ENCODE assay signal across 8 cellular contexts in genomic region chr18:11689972-11690570, GRCh38. TPM values are rescaled to one million over a fixed set of nuclear protein-coding genes. Genes with fewer than 3 reads are reported as not detected.
A peak's percentile ranks its signal among the peaks of the same experiment; 100 is the strongest.
DNase-seq lines count a peak whose midpoint lies in the region; ATAC-seq and TF ChIP-seq lines count a peak whose summit lies in the region.

No MANE protein-coding gene starts in this region.

- peak overlapping the region in 1 of 2 donors; percentile 78 for H3K27ac ChIP-seq in esophagus (ENCODE audit: low read depth in 2 of 2, low read length in 1 of 2)
- H3K27ac ChIP-seq in osteoblast (ENCODE audit: low read depth, low read length) = no peak overlapping the region

- peak overlapping the region; percentile 58 for H3K4me3 Mint-ChIP-seq in activated CD4-positive, alpha-beta T cell treated with anti-CD3 and anti-CD28 coated beads for 36 hours

- no peaks in the 10 kb centered on the region for H3K79me2 ChIP-seq in osteoblast (ENCODE audit: insufficient read depth, low read length)

- H3K4me1 ChIP-seq in esophagus (ENCODE audit: control insufficient read depth in 2 of 2, insufficient read depth in 2 of 2, low read length in 1 of 2) (no peaks in the 10 kb centered on the region), osteoblast (ENCODE audit: insufficient read depth, low read length) (no peaks in the 10 kb centered on the region)

- CTCF ChIA-PET in activated CD4-positive, alpha-beta T cell treated with anti-CD3 and anti-CD28 coated beads for 36 hours (lab: Charles Lee) = no interaction called here

- no peaks in the 10 kb centered on the region for H3K36me3 Mint-ChIP-seq in activated CD4-positive, alpha-beta T cell treated with anti-CD3 and anti-CD28 coated beads for 36 hours (ENCODE audit: low read depth)

- peaks cover 35% of the 10 kb centered on the region for H3K27me3 Mint-ChIP-seq in activated CD4-positive, alpha-beta T cell treated with anti-CD3 and anti-CD28 coated beads for 36 hours

- H3K27me3 ChIP-seq in esophagus (ENCODE audit: control insufficient read depth in 1 of 2, insufficient read depth in 2 of 2, low read length in 2 of 2) (no peaks in the 10 kb centered on the region), osteoblast (ENCODE audit: insufficient read depth, low read length) (peaks cover 25% of the 10 kb centered on the region)

- H3K9me3 ChIP-seq in esophagus (ENCODE audit: control insufficient read depth in 2 of 2, insufficient read depth in 1 of 2, low read depth in 1 of 2, low read length in 1 of 2) (no peaks in the 10 kb centered on the region), osteoblast (ENCODE audit: low read depth, low read length) (no peaks in the 10 kb centered on the region)

- H4K20me1 ChIP-seq in osteoblast (ENCODE audit: insufficient read depth, low read length) = no peaks in the 10 kb centered on the region

- 1% methylated on average over 24 to 33 of the region's 34 CpGs for WGBS in esophagus, 2 donors

- peak overlapping the region; percentile 22 for H2AFZ ChIP-seq in osteoblast (ENCODE audit: low read length)

- H3K4me3 ChIP-seq in esophagus (ENCODE audit: low read depth in 1 of 2, low read length in 2 of 2) (peak overlapping the region; percentile 62 to 74), osteoblast (ENCODE audit: insufficient read depth, low read length) (peak overlapping the region; percentile 65)

- peak; percentile 6 for ATAC-seq in activated CD4-positive, alpha-beta T cell treated with anti-CD3 and anti-CD28 coated beads for 36 hours
- ATAC-seq in HG03469 (IDR thresholded peaks at IDR 0.05; ENCODE audit: unreplicated experiment) = no peak

- H3K36me3 ChIP-seq in esophagus (ENCODE audit: control insufficient read depth in 2 of 2, insufficient read depth in 2 of 2, low read length in 1 of 2) (no peaks in the 10 kb centered on the region), osteoblast (ENCODE audit: insufficient read depth, low read length) (no peaks in the 10 kb centered on the region)

- POLR2A ChIA-PET in activated CD4-positive, alpha-beta T cell treated with anti-CD3 and anti-CD28 coated beads for 36 hours (lab: Charles Lee) = no interaction called here

- no peak for DNase-seq in activated CD4-positive, alpha-beta T cell treated with anti-CD3 and anti-CD28 coated beads for 36 hours
- no peak for DNase-seq in activated CD4-positive, alpha-beta T cell treated with anti-CD3 and anti-CD28 coated beads for 4 hours
- DNase-seq in NOMO-1 treated with DMSO at 0.1 percent for 48 hours (lab: John Stamatoyannopoulos, UW; ENCODE audit: unreplicated experiment) (peak; percentile 17), osteoblast (ENCODE audit: insufficient read length, low spot score, missing footprints) (no peak), NCI-H2029 treated with DMSO at 0.1 percent for 48 hours (lab: John Stamatoyannopoulos, UW) (no peak), germinal center (ENCODE audit: low spot score) (no peak)

- intact Hi-C loops in activated CD4-positive, alpha-beta T cell treated with anti-CD3 and anti-CD28 coated beads for 36 hours (cut with DNase I, micrococcal nuclease) = no loop called here

- peak overlapping the region; percentile 79 for H3K4me2 ChIP-seq in osteoblast (ENCODE audit: insufficient read depth, low read length)

- H3K27ac Mint-ChIP-seq in activated CD4-positive, alpha-beta T cell treated with anti-CD3 and anti-CD28 coated beads for 36 hours = no peak overlapping the region

- no peak for TF ChIP-seq CTCF in osteoblast (IDR thresholded peaks at IDR 0.05; ENCODE audit: extremely low read depth, low read depth, low read length)

- peaks cover 8% of the 10 kb centered on the region for H3K4me1 Mint-ChIP-seq in activated CD4-positive, alpha-beta T cell treated with anti-CD3 and anti-CD28 coated beads for 36 hours

- H3K9me3 Mint-ChIP-seq in activated CD4-positive, alpha-beta T cell treated with anti-CD3 and anti-CD28 coated beads for 36 hours (ENCODE audit: low read depth) = peaks cover 10% of the 10 kb centered on the region

RNA-seq across cellular contexts. Expression of gene GNAL, which starts 1.0 kb away (rescaled TPM):
- total RNA-seq in activated CD4-positive, alpha-beta T cell treated with anti-CD3 and anti-CD28 coated beads for 36 hours = under 1 TPM; 0.07 to 0.21 TPM
- polyA plus RNA-seq in esophagus = 1 to 10 TPM; 1.6 to 2.1 TPM
- total RNA-seq in osteoblast = 0.59 and 0.72 TPM in 2 replicates
